ENCODE assay signal across 14 cellular contexts in genomic region chr2:205800804-205801203, GRCh38.
A peak's percentile ranks its signal among the peaks of the same experiment; 100 is the strongest.
DNase-seq lines count a peak whose midpoint lies in the region; ATAC-seq and TF ChIP-seq lines count a peak whose summit lies in the region.
"Had no signal": no experiment of that assay in that cellular context is flagged by ENCODE, and none has a peak within 500 bp of the region (broad histone marks: within the 10 kb centered on the region; RNA-seq: fewer than 3 reads in every experiment).

No MANE protein-coding gene starts in this region.

- no peaks in the 10 kb centered on the region for H3K27me3 ChIP-seq in esophagus squamous epithelium
- H3K27me3 ChIP-seq in mucosa of rectum (ENCODE audit: control insufficient read depth in 2 of 2, insufficient read depth in 2 of 2, low read length in 2 of 2) = no peaks in the 10 kb centered on the region
- no peaks in the 10 kb centered on the region for H3K27me3 ChIP-seq in uterus
- H3K27me3 ChIP-seq: thyroid gland had no signal

- H3K9me3 ChIP-seq in esophagus squamous epithelium = peaks cover 0 to 13% (median 0%) of the 10 kb centered on the region in 3 donors
- no peaks in the 10 kb centered on the region for H3K9me3 ChIP-seq in mucosa of rectum (ENCODE audit: control insufficient read depth in 2 of 2, low read length in 2 of 2)
- peaks cover 0 to 8% of the 10 kb centered on the region in 2 donors for H3K9me3 ChIP-seq in uterus
- H3K9me3 ChIP-seq: thyroid gland had no signal

- ATAC-seq in left cardiac atrium = peak; percentile 67 to 88
- no peak for ATAC-seq in Right ventricle myocardium inferior
- no peak for ATAC-seq in GM18867 (IDR thresholded peaks at IDR 0.05; ENCODE audit: unreplicated experiment)
- ATAC-seq in HG03432 (IDR thresholded peaks at IDR 0.05; ENCODE audit: unreplicated experiment) = no peak
- ATAC-seq: activated CD4-positive, CD25-positive, alpha-beta regulatory T cell treated with anti-CD3 and anti-CD28 coated beads, Interleukin-2, amount 50 U/mL, for 24 hours; activated T-cell treated with anti-CD3 and anti-CD28 coated beads, Interleukin-2, amount 50 U/mL, for 4 hours; esophagus mucosa; left lobe of liver had no signal

- WGBS in esophagus squamous epithelium, 2 donors = 29 to 38% methylated on average over 3 of the region's 3 CpGs

- intact Hi-C loops in left cardiac atrium (cut with DNase I) = no loop called here
- intact Hi-C loops in Right ventricle myocardium inferior (cut with DNase I) = no loop called here
- intact Hi-C loops in esophagus squamous epithelium (cut with DNase I) = no loop called here
- intact Hi-C loops in uterus (cut with DNase I; ENCODE audit: low total_unique reads) = no loop called here

- H3K4me3 ChIP-seq in esophagus squamous epithelium (no peak overlapping the region), mucosa of rectum (ENCODE audit: low read length in 2 of 2) (no peak overlapping the region), uterus (no peak overlapping the region)
- H3K4me3 ChIP-seq: thyroid gland had no signal

- H3K36me3 ChIP-seq in esophagus squamous epithelium = peaks cover 0 to 21% (median 0%) of the 10 kb centered on the region in 3 donors
- no peaks in the 10 kb centered on the region for H3K36me3 ChIP-seq in mucosa of rectum (ENCODE audit: control insufficient read depth in 2 of 2, insufficient read depth in 2 of 2, low read length in 2 of 2)
- H3K36me3 ChIP-seq in uterus = no peaks in the 10 kb centered on the region
- H3K36me3 ChIP-seq: thyroid gland had no signal

- DNase-seq in left cardiac atrium (peak; percentile 30), Right ventricle myocardium inferior (ENCODE audit: missing footprints) (no peak), esophagus squamous epithelium (lab: John Stamatoyannopoulos, UW) (no peak), uterus (peak; percentile 77 to 87), NCI-H748 (lab: John Stamatoyannopoulos, UW; ENCODE audit: unreplicated experiment) (no peak)
- DNase-seq: activated T-cell treated with anti-CD3 and anti-CD28 coated beads, Interleukin-2, amount 50 U/mL, for 4 hours; NK-92 treated with Interleukin-12 subunit alpha and Interleukin-12 subunit beta, amount 100 ng/mL, for 24 hours; thyroid gland had no signal

- H3K9ac ChIP-seq in mucosa of rectum (ENCODE audit: low read depth in 1 of 2, low read length in 2 of 2) = no peak overlapping the region

- peak overlapping the region in 3 of 4 donors; percentile 69 to 74 (median 73) for H3K27ac ChIP-seq in esophagus squamous epithelium
- peak overlapping the region; percentile 23 to 45 for H3K27ac ChIP-seq in mucosa of rectum (ENCODE audit: low read depth in 2 of 2, low read length in 2 of 2)
- H3K27ac ChIP-seq in uterus = peak overlapping the region; percentile 74 to 87
- H3K27ac ChIP-seq: thyroid gland had no signal

- no peak for TF ChIP-seq POLR2A in esophagus squamous epithelium (IDR thresholded peaks at IDR 0.05)
- TF ChIP-seq POLR2A in uterus (IDR thresholded peaks at IDR 0.05) = no peak

- TF ChIP-seq CTCF in esophagus squamous epithelium (IDR thresholded peaks at IDR 0.05) = no peak
- no peak for TF ChIP-seq CTCF in uterus (IDR thresholded peaks at IDR 0.05)

- H3K4me1 ChIP-seq in esophagus squamous epithelium = peaks cover 0 to 24% (median 9%) of the 10 kb centered on the region in 3 donors
- no peaks in the 10 kb centered on the region for H3K4me1 ChIP-seq in mucosa of rectum (ENCODE audit: control insufficient read depth in 2 of 2, insufficient read depth in 2 of 2, low read length in 2 of 2)
- peaks cover 7% of the 10 kb centered on the region in 2 donors for H3K4me1 ChIP-seq in uterus
- H3K4me1 ChIP-seq: thyroid gland had no signal

Comparison
In these comparisons a context has a peak if more than half of its experiments do, and no peak if none do; other contexts are left out.
1. ATAC-seq: peak in left cardiac atrium (2 of 2); none in Right ventricle myocardium inferior (single experiment), GM18867 (single experiment) and HG03432 (single experiment).
2. DNase-seq: peak in left cardiac atrium (single experiment) and uterus (2 of 2); none in Right ventricle myocardium inferior (single experiment), esophagus squamous epithelium (single experiment) and NCI-H748 (single experiment).
3. Peak in every context shown above with its lines, with median percentiles within 50 percentile points of each other: H3K27ac ChIP-seq.